8 cellular contexts compared by ENCODE assay signal in genomic region chr5:134527961-134528424, GRCh38. TPM values are rescaled to one million over a fixed set of nuclear protein-coding genes. Genes with fewer than 3 reads are reported as not detected.
DNase-seq lines count a peak whose midpoint lies in the region; ATAC-seq and TF ChIP-seq lines count a peak whose summit lies in the region.

No MANE protein-coding gene starts in this region.

- no peak overlapping the region for H2AK5ac ChIP-seq in mesenchymal stem cell (ENCODE audit: low read length, severe bottlenecking)

- H2BK15ac ChIP-seq in mesenchymal stem cell (ENCODE audit: low read depth, poor library complexity, severe bottlenecking): peak overlapping the region; percentile 0

- TF ChIP-seq CTCF in heart left ventricle (IDR thresholded peaks at IDR 0.05): no peak
- TF ChIP-seq CTCF in breast epithelium (IDR thresholded peaks at IDR 0.05): no peak
- no peak for TF ChIP-seq CTCF in uterus (IDR thresholded peaks at IDR 0.05)

- no peak overlapping the region for H2BK12ac ChIP-seq in mesenchymal stem cell (ENCODE audit: low read length in 2 of 2)

- no peak overlapping the region for H4K91ac ChIP-seq in mesenchymal stem cell (ENCODE audit: low read length)

- H3K14ac ChIP-seq in mesenchymal stem cell (ENCODE audit: low read length in 2 of 2): peak overlapping the region in 1 of 2 experiments; percentile 53

- H3K4me1 ChIP-seq in heart left ventricle (peaks cover 7 to 64% (median 54%) of the 10 kb centered on the region in 12 donors), breast epithelium (peaks cover 0 to 10% of the 10 kb centered on the region in 2 donors), mesenchymal stem cell (ENCODE audit: control insufficient read depth, insufficient read depth, low read depth, low read length) (peaks cover 38% of the 10 kb centered on the region), uterus (peaks cover 0 to 4% of the 10 kb centered on the region in 2 donors)

- H3K27ac ChIP-seq in heart left ventricle (peak overlapping the region; percentile 94 to 100 (median 98)), breast epithelium (peak overlapping the region; percentile 98 to 99), mesenchymal stem cell (ENCODE audit: low read length, poor library complexity, severe bottlenecking) (peak overlapping the region; percentile 73), uterus (peak overlapping the region; percentile 93 to 97)

- no peak overlapping the region for H2AFZ ChIP-seq in mesenchymal stem cell (ENCODE audit: low read depth, low read length)

- H2BK120ac ChIP-seq in mesenchymal stem cell (ENCODE audit: low read depth, low read length): no peak overlapping the region

- intact Hi-C loops in heart left ventricle (cut with DNase I): loop anchor here (1.0 to 5.0 kb wide), 15 partner anchors 21 to 351 kb away; partner anchors contain the start of genes UBE2B (in 7 of the 10), CDKN2AIPNL (in 4 of the 10), SEC24A (in 1 of the 10) and SKP1 (in 1 of the 10)
- intact Hi-C loops in cardiac septum (cut with DNase I): loop anchor here (1.0 kb wide), 3 partner anchors 26 to 116 kb away; no protein-coding TSS in a partner anchor
- intact Hi-C loops in breast epithelium (cut with DNase I; ENCODE audit: low total_unique reads): loop anchor here (10.0 kb wide), 2 partner anchors 63 to 113 kb away; partner anchors contain the start of gene CDKN2AIPNL
- intact Hi-C loops in uterus (cut with DNase I; ENCODE audit: low total_unique reads): loop anchor here (5.0 kb wide), 1 partner anchor 116 kb away; the partner anchor contains the start of gene CDKN2AIPNL

- peaks cover 2% of the 10 kb centered on the region for H3K79me1 ChIP-seq in mesenchymal stem cell (replicated peaks; ENCODE audit: low read length, poor library complexity, severe bottlenecking)

- H3K9me3 ChIP-seq in heart left ventricle (no peaks in the 10 kb centered on the region), breast epithelium (no peaks in the 10 kb centered on the region), mesenchymal stem cell (ENCODE audit: control insufficient read depth, low read length) (no peaks in the 10 kb centered on the region), uterus (no peaks in the 10 kb centered on the region)

- TF ChIP-seq POLR2A in heart left ventricle (IDR thresholded peaks at IDR 0.05) (no peak), breast epithelium (IDR thresholded peaks at IDR 0.05) (no peak), uterus (IDR thresholded peaks at IDR 0.05) (no peak)

- H3K36me3 ChIP-seq in heart left ventricle: no peaks in the 10 kb centered on the region
- H3K36me3 ChIP-seq in breast epithelium: no peaks in the 10 kb centered on the region
- peaks cover 0 to 11% of the 10 kb centered on the region in 2 experiments for H3K36me3 ChIP-seq in mesenchymal stem cell (ENCODE audit: control insufficient read depth in 1 of 2, insufficient read depth in 2 of 2, low read depth in 1 of 2, low read length in 2 of 2)
- H3K36me3 ChIP-seq in uterus: no peaks in the 10 kb centered on the region

- H3K4ac ChIP-seq in mesenchymal stem cell (ENCODE audit: low read depth in 1 of 2, low read length in 2 of 2): peak overlapping the region in 1 of 2 experiments; percentile 19

- no peaks in the 10 kb centered on the region for H3K27me3 ChIP-seq in heart left ventricle
- H3K27me3 ChIP-seq in breast epithelium: no peaks in the 10 kb centered on the region
- no peaks in the 10 kb centered on the region for H3K27me3 ChIP-seq in mesenchymal stem cell (ENCODE audit: control insufficient read depth in 1 of 2, insufficient read depth in 1 of 2, low read length in 2 of 2)
- H3K27me3 ChIP-seq in uterus: no peaks in the 10 kb centered on the region

- H2BK5ac ChIP-seq in mesenchymal stem cell (ENCODE audit: low read depth, low read length, poor library complexity, severe bottlenecking): no peak overlapping the region

- peak overlapping the region; percentile 100 for H3K9ac ChIP-seq in mesenchymal stem cell (ENCODE audit: low read length)

- WGBS in heart left ventricle, 4 donors: 30 to 41% (median 34%) methylated on average over 9 to 14 of the region's 14 CpGs
- 39% methylated on average over 14 of the region's 14 CpGs for WGBS in mesenchymal stem cell

- H4K8ac ChIP-seq in mesenchymal stem cell (ENCODE audit: low read length): no peak overlapping the region

- peak overlapping the region; percentile 75 for H3K4me2 ChIP-seq in mesenchymal stem cell (ENCODE audit: low read length, poor library complexity, severe bottlenecking)

- H3K4me3 ChIP-seq in heart left ventricle (peak overlapping the region; percentile 62 to 98 (median 82)), breast epithelium (peak overlapping the region; percentile 79 to 95 (median 92)), mesenchymal stem cell (ENCODE audit: insufficient read depth in 1 of 2, low read depth in 1 of 2, low read length in 2 of 2) (peak overlapping the region; percentile 58 to 94), uterus (peak overlapping the region; percentile 62 to 80)

- DNase-seq in heart left ventricle (peak in 2 of 5 donors; percentile 37 to 55), cardiac septum (ENCODE audit: low spot score) (no peak), breast epithelium (ENCODE audit: low spot score in 2 of 2) (no peak), mesenchymal stem cell (no peak), uterus (no peak), mesenteric fat pad (ENCODE audit: low spot score) (no peak), NAMALWA (ENCODE audit: low spot score) (no peak)
- no peak for DNase-seq in activated CD4-positive, alpha-beta T cell treated with anti-CD3 and anti-CD28 coated beads, Interleukin-2, amount 50 U/mL, for 4 hours

- peak overlapping the region in 1 of 2 experiments; percentile 31 for H3K18ac ChIP-seq in mesenchymal stem cell (ENCODE audit: low read depth in 1 of 2, low read length in 2 of 2)

- no peak overlapping the region for H3K23ac ChIP-seq in mesenchymal stem cell (ENCODE audit: low read length in 2 of 2)

- ATAC-seq in heart left ventricle: no peak

RNA-seq across cellular contexts. Expression of gene JADE2, which starts 2.5 kb away (rescaled TPM):
- total RNA-seq in heart left ventricle: 10 to 100 TPM; 22.8 to 54.8 (median 33.9) TPM
- 10 to 100 TPM in 1 of 2 donors, 1 to 10 TPM in 1; 8.3 to 17.1 TPM for polyA plus RNA-seq in heart left ventricle
- 25.7 TPM for total RNA-seq in cardiac septum
- 10 to 100 TPM; 39.0 to 66.0 (median 61.4) TPM for total RNA-seq in breast epithelium
- polyA plus RNA-seq in mesenchymal stem cell (2013, experiment 1 of 2): 19.8 TPM
- polyA plus RNA-seq in mesenchymal stem cell (2013, experiment 2 of 2): 17.8 TPM
- 10 to 100 TPM; 15.8 to 95.8 (median 16.7) TPM for total RNA-seq in uterus
- 31.6 TPM for total RNA-seq in mesenteric fat pad
